In the genomic region with DNA sequence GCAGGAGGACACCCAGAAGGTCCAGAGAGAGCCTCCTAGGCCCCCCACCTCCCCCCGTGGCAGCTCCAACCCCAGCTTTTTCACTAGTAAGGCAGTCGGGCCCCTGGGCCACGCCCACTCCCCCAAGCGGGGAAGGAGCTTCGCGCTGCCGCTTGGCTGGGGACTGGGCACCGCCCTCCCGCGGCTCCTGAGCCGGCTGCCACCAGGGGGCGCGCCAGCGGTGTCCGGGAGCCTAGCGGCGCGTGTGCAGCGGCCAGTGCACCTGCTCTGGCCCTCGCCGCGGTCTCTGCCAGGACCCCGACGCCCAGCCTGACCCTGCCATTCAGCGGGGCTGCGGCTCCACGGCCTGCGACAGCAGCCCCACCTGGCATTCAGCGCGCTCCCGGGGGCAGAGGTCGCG, we compare ENCODE assay signal across 1 cellular context.
A peak's percentile ranks its signal among the peaks of the same experiment; 100 is the strongest.
TF ChIP-seq lines count a peak whose summit lies in the region.

No MANE protein-coding gene starts in this region.

TF ChIP-seq in A549, 52 proteins besides CTCF, POLR2A, EP300 and RAD21:
- TF ChIP-seq SMC3 (IDR thresholded peaks at IDR 0.05), result peak; percentile 32; the same call in 2 of the 3 replicates
